Comparison of ENCODE assay signal across 10 cellular contexts in the genomic region with DNA sequence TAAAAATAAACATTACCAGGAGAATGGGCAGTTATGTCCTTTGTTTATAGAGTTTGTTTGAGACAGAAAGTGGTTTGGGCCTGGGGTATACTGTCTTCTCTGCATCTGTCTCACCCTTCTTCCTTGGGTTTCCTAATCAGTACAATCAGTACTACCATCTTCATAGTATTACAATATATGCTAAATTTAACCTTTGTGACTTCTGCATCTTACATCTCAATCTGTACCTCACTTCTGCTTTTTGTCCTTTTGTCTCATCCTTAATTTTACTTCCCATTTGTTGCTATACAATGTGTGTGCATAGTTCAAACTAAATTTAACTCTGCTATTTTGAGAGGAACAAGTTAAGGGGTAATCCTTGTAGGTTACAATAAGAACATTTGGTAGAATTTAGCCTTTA. TPM values are rescaled to one million over a fixed set of nuclear protein-coding genes. Genes with fewer than 3 reads are reported as not detected.
DNase-seq lines count a peak whose midpoint lies in the region; ATAC-seq and TF ChIP-seq lines count a peak whose summit lies in the region.
"Had no signal": no experiment of that assay in that cellular context is flagged by ENCODE, and none has a peak within 500 bp of the region (broad histone marks: within the 10 kb centered on the region; RNA-seq: fewer than 3 reads in every experiment).

No MANE protein-coding gene starts in this region.

- DNase-seq in activated naive CD8-positive, alpha-beta T cell treated with anti-CD3 and anti-CD28 coated beads for 36 hours = no peak
- DNase-seq in OCI-LY7 (ENCODE audit: low spot score) (peak; percentile 33), NCI-H128 (lab: John Stamatoyannopoulos, UW; ENCODE audit: unreplicated experiment) (no peak), NCI-H82 (lab: John Stamatoyannopoulos, UW) (no peak), PC-3 (no peak)
- no peak for DNase-seq in stimulated activated naive B cell treated with anti-CD40 and anti-IgM and Interleukin-4, amounts not matched to agents 10 μg/mL and 1 μg/mL and 100 μg/mL, for 72 hours
- DNase-seq: activated T-cell treated with anti-CD3 and anti-CD28 coated beads, Interleukin-2, amount 50 U/mL, for 1 hour had no signal

- peak overlapping the region; percentile 8 for H3K4me3 ChIP-seq in OCI-LY7 (ENCODE audit: low read depth, low read length, poor library complexity, severe bottlenecking)
- H3K4me3 ChIP-seq in PC-3 (ENCODE audit: low read length) = no peak overlapping the region
- H3K4me3 ChIP-seq: skin epidermis had no signal

- H3K36me3 Mint-ChIP-seq in activated naive CD8-positive, alpha-beta T cell = peaks cover 19% of the 10 kb centered on the region
- H3K36me3 Mint-ChIP-seq in activated naive CD8-positive, alpha-beta T cell treated with anti-CD3 and anti-CD28 coated beads for 36 hours = peaks cover 37% of the 10 kb centered on the region
- H3K36me3 Mint-ChIP-seq in stimulated activated naive B cell treated with anti-CD40 and anti-IgM and Interleukin-4, amounts not matched to agents 10 μg/mL and 1 μg/mL and 100 μg/mL, for 72 hours = peaks cover 34 to 55% of the 10 kb centered on the region in 2 donors

- POLR2A ChIA-PET in OCI-LY7 (lab: Charles Lee) (interaction anchor here (0.6 to 1.5 kb wide), 3 partner anchors 9 to 501 kb away, joined by 3 read pairs; no protein-coding TSS in a partner anchor), PC-3 (lab: Charles Lee; ENCODE audit: unreplicated experiment) (no interaction called here)

- BruUV-seq in OCI-LY7 (replicated peaks; lab: Mats Ljungman, UMichigan) = no TSS peak
- no TSS peak for BruUV-seq in PC-3 (replicated peaks; lab: Mats Ljungman, UMichigan)

- H3K4me3 Mint-ChIP-seq in activated naive CD8-positive, alpha-beta T cell = no peak overlapping the region
- H3K4me3 Mint-ChIP-seq in activated naive CD8-positive, alpha-beta T cell treated with anti-CD3 and anti-CD28 coated beads for 36 hours = no peak overlapping the region
- H3K4me3 Mint-ChIP-seq in stimulated activated naive B cell treated with anti-CD40 and anti-IgM and Interleukin-4, amounts not matched to agents 10 μg/mL and 1 μg/mL and 100 μg/mL, for 72 hours = peak overlapping the region in 1 of 2 donors; percentile 0

- TF ChIP-seq CTCF in OCI-LY7 (conservative IDR thresholded peaks at IDR 0.05; ENCODE audit: low read length) (no peak), PC-3 (conservative IDR thresholded peaks at IDR 0.05; ENCODE audit: low read depth, low read length) (no peak)

- H3K4me1 ChIP-seq in OCI-LY7 (ENCODE audit: insufficient read depth, low read length, poor library complexity, severe bottlenecking) (peaks cover 22% of the 10 kb centered on the region), PC-3 (ENCODE audit: insufficient read depth, low read length) (peaks cover 30% of the 10 kb centered on the region)

- CTCF ChIA-PET in OCI-LY7 (lab: Charles Lee; ENCODE audit: unreplicated experiment) = no interaction called here
- CTCF ChIA-PET in PC-3 (lab: Charles Lee) = no interaction called here

- no peaks in the 10 kb centered on the region for H3K79me2 ChIP-seq in OCI-LY7 (ENCODE audit: insufficient read depth, low read depth, low read length)
- H3K79me2 ChIP-seq in PC-3 (ENCODE audit: low read length) = no peaks in the 10 kb centered on the region

- H3F3A ChIP-seq in PC-3 (ENCODE audit: low read length, unreplicated experiment) = peaks cover 5% of the 10 kb centered on the region

- intact Hi-C loops in OCI-LY7 (cut with micrococcal nuclease; ENCODE audit: unreplicated experiment) = no loop called here
- intact Hi-C loops in PC-3 (cut with micrococcal nuclease) = no loop called here

- H3K36me3 ChIP-seq in OCI-LY7 (ENCODE audit: insufficient read depth, low read length) (peaks cover 99% of the 10 kb centered on the region), PC-3 (ENCODE audit: low read depth, low read length) (peaks cover 74% of the 10 kb centered on the region)

- H2AFZ ChIP-seq in OCI-LY7 (ENCODE audit: low read length) (no peak overlapping the region), PC-3 (ENCODE audit: low read length) (no peak overlapping the region)

- H3K27ac ChIP-seq in OCI-LY7 (ENCODE audit: low read depth, low read length, poor library complexity, severe bottlenecking) (peak overlapping the region; percentile 43), PC-3 (ENCODE audit: low read length) (no peak overlapping the region)

- H3K27ac Mint-ChIP-seq in activated naive CD8-positive, alpha-beta T cell = peak overlapping the region; percentile 4
- no peak overlapping the region for H3K27ac Mint-ChIP-seq in activated naive CD8-positive, alpha-beta T cell treated with anti-CD3 and anti-CD28 coated beads for 36 hours
- H3K27ac Mint-ChIP-seq in stimulated activated naive B cell treated with anti-CD40 and anti-IgM and Interleukin-4, amounts not matched to agents 10 μg/mL and 1 μg/mL and 100 μg/mL, for 72 hours = peak overlapping the region; percentile 10

- peaks cover 40% of the 10 kb centered on the region for H3K4me1 Mint-ChIP-seq in activated naive CD8-positive, alpha-beta T cell (ENCODE audit: low read depth)
- H3K4me1 Mint-ChIP-seq in activated naive CD8-positive, alpha-beta T cell treated with anti-CD3 and anti-CD28 coated beads for 36 hours = peaks cover 45% of the 10 kb centered on the region
- H3K4me1 Mint-ChIP-seq in stimulated activated naive B cell treated with anti-CD40 and anti-IgM and Interleukin-4, amounts not matched to agents 10 μg/mL and 1 μg/mL and 100 μg/mL, for 72 hours = peaks cover 23 to 65% of the 10 kb centered on the region in 2 donors

- H3K9me3 Mint-ChIP-seq in activated naive CD8-positive, alpha-beta T cell (ENCODE audit: low read depth) = no peaks in the 10 kb centered on the region
- no peaks in the 10 kb centered on the region for H3K9me3 Mint-ChIP-seq in activated naive CD8-positive, alpha-beta T cell treated with anti-CD3 and anti-CD28 coated beads for 36 hours
- peaks cover 0 to 3% of the 10 kb centered on the region in 2 donors for H3K9me3 Mint-ChIP-seq in stimulated activated naive B cell treated with anti-CD40 and anti-IgM and Interleukin-4, amounts not matched to agents 10 μg/mL and 1 μg/mL and 100 μg/mL, for 72 hours

- H3K4me2 ChIP-seq in OCI-LY7 (ENCODE audit: low read length) = peak overlapping the region; percentile 41
- H3K4me2 ChIP-seq in PC-3 (ENCODE audit: low read length) = no peak overlapping the region

- ATAC-seq in HG02885 (IDR thresholded peaks at IDR 0.05; ENCODE audit: poor library complexity, unreplicated experiment) (peak; percentile 87), PC-3 (no peak)
- peak; percentile 98 to 99 for ATAC-seq in stimulated activated naive B cell treated with anti-CD40 and anti-IgM and Interleukin-4, amounts not matched to agents 10 μg/mL and 1 μg/mL and 100 μg/mL, for 72 hours (replicated peaks)

- no peaks in the 10 kb centered on the region for H3K27me3 Mint-ChIP-seq in activated naive CD8-positive, alpha-beta T cell
- no peaks in the 10 kb centered on the region for H3K27me3 Mint-ChIP-seq in activated naive CD8-positive, alpha-beta T cell treated with anti-CD3 and anti-CD28 coated beads for 36 hours
- no peaks in the 10 kb centered on the region for H3K27me3 Mint-ChIP-seq in stimulated activated naive B cell treated with anti-CD40 and anti-IgM and Interleukin-4, amounts not matched to agents 10 μg/mL and 1 μg/mL and 100 μg/mL, for 72 hours

- H3K9me3 ChIP-seq in OCI-LY7 (ENCODE audit: low read length) (no peaks in the 10 kb centered on the region), PC-3 (ENCODE audit: low read length) (no peaks in the 10 kb centered on the region)

- no peaks in the 10 kb centered on the region for H3K27me3 ChIP-seq in PC-3 (ENCODE audit: low read length)

- H4K20me1 ChIP-seq in OCI-LY7 (ENCODE audit: insufficient read depth, low read length) (no peaks in the 10 kb centered on the region), PC-3 (ENCODE audit: low read length) (peaks cover 10% of the 10 kb centered on the region; the same call in 1 of the 2 replicates)

- H3K9me2 ChIP-seq in OCI-LY7 (ENCODE audit: insufficient read depth, low read length) = no peaks in the 10 kb centered on the region
- H3K9me2 ChIP-seq in PC-3 (replicated peaks; ENCODE audit: low read length) = no peaks in the 10 kb centered on the region

- no peak overlapping the region for H3K9ac ChIP-seq in PC-3 (ENCODE audit: low read length)

RNA-seq across cellular contexts. Expression of a gene that starts 19.6 kb away (rescaled TPM):
- total RNA-seq in activated naive CD8-positive, alpha-beta T cell treated with anti-CD3 and anti-CD28 coated beads for 36 hours = 10 to 100 TPM; 35.9 to 38.8 TPM
- 29.9 and 37.6 TPM in 2 replicates for total RNA-seq in OCI-LY7 (2014; rRNA removed; shearing (Covaris generic))
- 49.5 and 56.8 TPM in 2 replicates for total RNA-seq in OCI-LY7 (2022)
- total RNA-seq in PC-3 (2014; rRNA removed) = 42.7 and 52.3 TPM in 2 replicates
